In genomic region chr1:33429846-33430750, GRCh38 we compare ENCODE assay signal across 8 cellular contexts. TPM values are rescaled to one million over a fixed set of nuclear protein-coding genes. Genes with fewer than 3 reads are reported as not detected.
DNase-seq lines count a peak whose midpoint lies in the region; ATAC-seq and TF ChIP-seq lines count a peak whose summit lies in the region.

No MANE protein-coding gene starts in this region.

- H3K9me3 ChIP-seq in AG04450 (ENCODE audit: control insufficient read depth, insufficient read depth, low read length): no peaks in the 10 kb centered on the region
- no peaks in the 10 kb centered on the region for H3K9me3 ChIP-seq in PC-3 (ENCODE audit: low read length)
- H3K9me3 ChIP-seq in duodenal mucosa (ENCODE audit: control insufficient read depth in 1 of 2, low read length in 2 of 2): no peaks in the 10 kb centered on the region
- no peaks in the 10 kb centered on the region for H3K9me3 ChIP-seq in transverse colon

- no peak overlapping the region for H3K27ac Mint-ChIP-seq in mesothelial cell of epicardium

- H2AFZ ChIP-seq in PC-3 (ENCODE audit: low read length): peak overlapping the region; percentile 30; the same call in 1 of the 2 replicates

- H3K79me2 ChIP-seq in PC-3 (ENCODE audit: low read length): peaks cover 54% of the 10 kb centered on the region

- 11 to 38% methylated on average over 8 to 27 of the region's 66 CpGs for WGBS in transverse colon (ENCODE audit: low coverage in 1 of 2), 2 donors

- peak overlapping the region; percentile 88 for H3K4me2 ChIP-seq in PC-3 (ENCODE audit: low read length)

- intact Hi-C loops in PC-3 (cut with micrococcal nuclease): loop anchor here (1.0 to 5.0 kb wide), 3 partner anchors 42 to 173 kb away; partner anchors contain the start of genes ZNF362 and ZSCAN20
- intact Hi-C loops in transverse colon (cut with DNase I; ENCODE audit: low total_unique reads): no loop called here

- H3K36me3 ChIP-seq in PC-3 (ENCODE audit: low read depth, low read length) (peaks cover 17% of the 10 kb centered on the region), duodenal mucosa (ENCODE audit: control insufficient read depth in 1 of 2, insufficient read depth in 2 of 2, low read length in 2 of 2) (no peaks in the 10 kb centered on the region), transverse colon (no peaks in the 10 kb centered on the region)

- peak; percentile 5 for ATAC-seq in PC-3

- TF ChIP-seq POLR2A in transverse colon (IDR thresholded peaks at IDR 0.05) (no peak), erythroblast (IDR thresholded peaks at IDR 0.05; ENCODE audit: low read length) (no peak)

- H3K27me3 Mint-ChIP-seq in mesothelial cell of epicardium (ENCODE audit: low read depth): no peaks in the 10 kb centered on the region

- TF ChIP-seq EP300 in transverse colon (IDR thresholded peaks at IDR 0.05; ENCODE audit: low read depth): no peak

- H3K36me3 Mint-ChIP-seq in mesothelial cell of epicardium: peaks cover 5% of the 10 kb centered on the region

- H3K4me3 ChIP-seq in AG04450 (ENCODE audit: low read depth, low read length): peak overlapping the region; percentile 71
- H3K4me3 ChIP-seq in PC-3 (ENCODE audit: low read length): peak overlapping the region; percentile 91
- peak overlapping the region; percentile 69 to 74 for H3K4me3 ChIP-seq in duodenal mucosa (ENCODE audit: low read depth in 1 of 2, low read length in 2 of 2)
- H3K4me3 ChIP-seq in transverse colon: peak overlapping the region; percentile 55 to 91 (median 64)

- H3F3A ChIP-seq in PC-3 (ENCODE audit: low read length, unreplicated experiment): peaks cover 8% of the 10 kb centered on the region

- H3K4me3 Mint-ChIP-seq in mesothelial cell of epicardium: no peak overlapping the region

- H3K9me3 Mint-ChIP-seq in mesothelial cell of epicardium: no peaks in the 10 kb centered on the region

- no peaks in the 10 kb centered on the region for H3K9me2 ChIP-seq in PC-3 (replicated peaks; ENCODE audit: low read length)

- TF ChIP-seq CTCF in AG04450 (IDR thresholded peaks at IDR 0.05; ENCODE audit: low read depth, low read length) (no peak), GM13977 (IDR thresholded peaks at IDR 0.05; ENCODE audit: extremely low read depth, insufficient read depth, missing control alignments) (no peak), PC-3 (conservative IDR thresholded peaks at IDR 0.05; ENCODE audit: low read depth, low read length) (peak; percentile 57), mesothelial cell of epicardium (IDR thresholded peaks at IDR 0.05; ENCODE audit: unreplicated experiment) (no peak), transverse colon (IDR thresholded peaks at IDR 0.05) (peak in 1 of 5 experiments; percentile 30)

- H3K9ac ChIP-seq in PC-3 (ENCODE audit: low read length) (peak overlapping the region; percentile 87), duodenal mucosa (ENCODE audit: low read depth in 1 of 2, low read length in 2 of 2) (peak overlapping the region; percentile 8 to 54)

- peaks cover 19% of the 10 kb centered on the region for H3K4me1 Mint-ChIP-seq in mesothelial cell of epicardium

- H3K4me1 ChIP-seq in PC-3 (ENCODE audit: insufficient read depth, low read length) (peaks cover 73% of the 10 kb centered on the region), duodenal mucosa (ENCODE audit: control insufficient read depth in 1 of 2, insufficient read depth in 2 of 2, low read length in 2 of 2) (peaks cover 10 to 11% of the 10 kb centered on the region in 2 donors), transverse colon (peaks cover 0 to 31% (median 10%) of the 10 kb centered on the region in 4 donors)

- peaks cover 23% of the 10 kb centered on the region for H4K20me1 ChIP-seq in PC-3 (ENCODE audit: low read length)

- CTCF ChIA-PET in AG04450 (lab: Charles Lee) (no interaction called here), PC-3 (lab: Charles Lee) (interaction anchor here (0.7 kb wide), 1 partner anchor 134 kb away, joined by 21 read pairs; no protein-coding TSS in a partner anchor)

- no peak overlapping the region for H3K27ac ChIP-seq in AG04450 (ENCODE audit: low read depth, low read length)
- H3K27ac ChIP-seq in PC-3 (ENCODE audit: low read length): peak overlapping the region; percentile 38
- no peak overlapping the region for H3K27ac ChIP-seq in duodenal mucosa (ENCODE audit: low read depth, low read length)
- H3K27ac ChIP-seq in transverse colon: peak overlapping the region; percentile 70 to 76 (median 76)

- H3K27me3 ChIP-seq in AG04450 (ENCODE audit: control insufficient read depth, insufficient read depth, low read length) (no peaks in the 10 kb centered on the region), PC-3 (ENCODE audit: low read length) (no peaks in the 10 kb centered on the region), duodenal mucosa (ENCODE audit: control insufficient read depth in 1 of 2, insufficient read depth in 2 of 2, low read length in 2 of 2) (peaks cover 0 to 6% of the 10 kb centered on the region in 2 donors), transverse colon (peaks cover 31% of the 10 kb centered on the region)

- POLR2A ChIA-PET in AG04450 (lab: Yijun Ruan, JAX) (interaction anchor here (0.6 kb wide), 1 partner anchor 343 kb away, joined by 7 read pairs; no protein-coding TSS in a partner anchor), PC-3 (lab: Charles Lee; ENCODE audit: unreplicated experiment) (no interaction called here)

- no peak for DNase-seq in AG04450 (ENCODE audit: low read depth, low spot score)
- DNase-seq in GM13977 (ENCODE audit: low spot score): peak; percentile 12
- peak; percentile 57 for DNase-seq in PC-3
- DNase-seq in mesothelial cell of epicardium (ENCODE audit: low spot score in 2 of 2, unreplicated experiment in 2 of 2): peak; percentile 33 to 63
- peak; percentile 53 for DNase-seq in transverse colon
- no peak for DNase-seq in erythroblast (lab: John Stamatoyannopoulos, UW)
- DNase-seq in NCI-H446 treated with DMSO at 0.1 percent for 48 hours (lab: John Stamatoyannopoulos, UW): no peak

- in situ Hi-C loops in GM13977 (cut with MboI; ENCODE audit: low pct_unique_long_range_greater_than_20kb, low sequenced_read_pairs, unreplicated experiment) (no loop called here), transverse colon (cut with MboI; ENCODE audit: low pct_ligation_motif_present in 1 of 4, low pct_unique_long_range_greater_than_20kb in 1 of 4, low sequenced_read_pairs in 3 of 4) (no loop called here)

- BruUV-seq in PC-3 (replicated peaks; lab: Mats Ljungman, UMichigan): no TSS peak

RNA-seq across cellular contexts. Expression of gene PHC2, which starts 0.8 kb away (rescaled TPM):
- polyA plus RNA-seq in AG04450 (2011; rRNA removed): 47.1 and 78.6 TPM in 2 replicates
- polyA minus RNA-seq in AG04450 (2011; rRNA and poly(A)+ RNA removed): 56.2 and 73.7 TPM in 2 replicates
- total RNA-seq in PC-3 (2014; rRNA removed) (125 and 134 TPM in 2 replicates), mesothelial cell of epicardium (99.5 to 104 TPM (median 99.7 TPM) in 3 replicates), transverse colon (10 to 100 TPM; 52.7 to 68.9 (median 59.8) TPM)

RNA-seq across cellular contexts. Expression of gene ZSCAN20, which starts 42.3 kb away (rescaled TPM):
- polyA plus RNA-seq in AG04450 (2011; rRNA removed): 3.5 and 3.9 TPM in 2 replicates
- polyA minus RNA-seq in AG04450 (2011; rRNA and poly(A)+ RNA removed): 10.5 and 13.5 TPM in 2 replicates
- 0.84 and 1.6 TPM in 2 replicates for total RNA-seq in PC-3 (2014; rRNA removed)
- 7.6 to 9.2 TPM (median 8.0 TPM) in 3 replicates for total RNA-seq in mesothelial cell of epicardium
- 1 to 10 TPM; 3.7 to 5.7 (median 4.7) TPM for total RNA-seq in transverse colon

Comparison
In these comparisons a context has a peak if more than half of its experiments do, and no peak if none do; other contexts are left out.
1. DNase-seq: peak in GM13977 (single experiment), PC-3 (single experiment), mesothelial cell of epicardium (2 of 2) and transverse colon (single experiment); none in AG04450 (single experiment), erythroblast (0 of 2) and NCI-H446 treated with DMSO at 0.1 percent for 48 hours (single experiment).
2. H3K27ac ChIP-seq: peak in PC-3 (single experiment) and transverse colon (4 of 4); none in AG04450 (single experiment) and duodenal mucosa (single experiment).
3. Peak in every context shown above with its lines, with median percentiles within 50 percentile points of each other: H3K4me3 ChIP-seq.